1 cellular context compared by ENCODE assay signal in genomic region chr13:53100394-53101063, GRCh38.
TF ChIP-seq lines count a peak whose summit lies in the region.

No MANE protein-coding gene starts in this region.

TF ChIP-seq in H1, 55 proteins besides CTCF, POLR2A, EP300 and RAD21 (continued from another document):
- TF ChIP-seq NRF1 (IDR thresholded peaks at IDR 0.05; ENCODE audit: low read depth, low read length) = no peak
- no peak for TF ChIP-seq EGR1 (IDR thresholded peaks at IDR 0.05; ENCODE audit: borderline replicate concordance, low read depth, low read length)
- no peak for TF ChIP-seq KDM5A (IDR thresholded peaks at IDR 0.05; ENCODE audit: low read length)
- no peak for TF ChIP-seq RFX5 (IDR thresholded peaks at IDR 0.05; ENCODE audit: borderline replicate concordance, low read depth, low read length)
- TF ChIP-seq ATF2 (IDR thresholded peaks at IDR 0.05; ENCODE audit: low read length) = no peak
- no peak for TF ChIP-seq SIN3A (conservative IDR thresholded peaks at IDR 0.05 in 1 of 2, IDR thresholded peaks at IDR 0.05 in 1 of 2; ENCODE audit: low read depth in 1 of 2, low read length in 2 of 2)
- TF ChIP-seq SRF (IDR thresholded peaks at IDR 0.05; ENCODE audit: low read depth, low read length) = no peak
- no peak for TF ChIP-seq CHD2 (IDR thresholded peaks at IDR 0.05; ENCODE audit: low read length)
